ENCODE assay signal across 13 cellular contexts in the genomic region with DNA sequence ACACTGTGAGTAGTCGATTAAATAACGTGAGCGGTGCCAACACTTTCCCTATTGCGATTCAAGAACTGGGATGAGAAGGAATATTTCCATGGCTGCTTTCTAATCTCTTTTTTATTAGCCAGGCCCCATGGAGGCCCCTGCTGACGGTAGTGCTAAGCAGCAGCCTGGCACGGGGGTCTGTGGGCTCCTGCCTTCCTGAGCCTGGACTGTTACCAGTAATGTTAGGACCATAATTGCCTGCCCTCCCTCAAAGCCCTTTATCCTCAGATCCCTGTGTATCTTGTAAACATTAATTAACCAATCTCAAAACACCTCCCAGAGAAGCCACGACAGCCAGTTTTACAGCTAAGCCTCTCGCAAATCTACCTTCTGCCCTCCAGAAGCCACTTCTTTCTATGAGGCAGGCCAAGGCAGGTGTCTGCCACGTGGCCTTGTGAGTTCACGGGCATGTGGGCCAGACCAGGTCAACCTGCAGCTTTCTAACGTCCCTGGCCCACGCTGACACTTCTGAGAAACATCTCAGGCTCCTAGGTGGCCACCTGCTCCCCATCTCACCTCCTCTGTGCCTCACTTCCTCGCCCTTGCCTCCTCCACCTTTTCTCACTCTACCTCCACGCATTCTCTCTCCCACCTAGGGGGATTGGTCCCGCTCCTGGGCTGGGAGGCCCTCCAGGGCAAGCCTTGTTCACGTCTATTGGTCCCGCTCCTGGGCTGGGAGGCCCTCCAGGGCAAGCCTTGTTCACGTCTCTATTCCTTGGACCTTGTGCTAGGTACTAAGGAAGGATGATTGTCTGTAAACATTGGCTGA.
"Had no signal": no experiment of that assay in that cellular context is flagged by ENCODE, and none has a peak within 500 bp of the region (broad histone marks: within the 10 kb centered on the region; RNA-seq: fewer than 3 reads in every experiment).

No MANE protein-coding gene starts in this region.

- H3K36me3 ChIP-seq: brain microvascular endothelial cell, left lung, upper lobe of left lung had no signal

- DNase-seq: activated B cell treated with CpG ODN at 0.5 μM for 24 hours; activated CD4-positive, alpha-beta T cell treated with anti-CD3 and anti-CD28 coated beads, Interleukin-2, amount 10 ng/mL, durations not matched to agents 7 days and 5 days; activated CD8-positive, alpha-beta memory T cell treated with anti-CD3 and anti-CD28 coated beads for 24 hours; activated naive CD4-positive, alpha-beta T cell treated with anti-CD3 and anti-CD28 coated beads, Interleukin-2, amount 50 U/mL, for 16 hours; amniotic stem cell; brain microvascular endothelial cell; left lung; mesenchymal stem cell; small intestine; T-helper 17 cell; upper lobe of left lung had no signal

- H3K9me3 ChIP-seq: left lung, upper lobe of left lung had no signal

- H3K36me3 Mint-ChIP-seq: stimulated activated memory B cell treated with anti-CD40 and anti-IgM and Interleukin-4, amounts not matched to agents 10 μg/mL and 1 μg/mL and 100 μg/mL, for 72 hours had no signal

- H3K27me3 Mint-ChIP-seq: activated CD4-positive, alpha-beta T cell treated with anti-CD3 and anti-CD28 coated beads, Interleukin-2, amount 10 ng/mL, durations not matched to agents 7 days and 5 days had no signal

- H3K4me1 Mint-ChIP-seq: activated B cell treated with CpG ODN at 0.5 μM for 24 hours; activated CD4-positive, alpha-beta T cell treated with anti-CD3 and anti-CD28 coated beads, Interleukin-2, amount 10 ng/mL, durations not matched to agents 7 days and 5 days; stimulated activated memory B cell treated with anti-CD40 and anti-IgM and Interleukin-4, amounts not matched to agents 10 μg/mL and 1 μg/mL and 100 μg/mL, for 72 hours had no signal

- H3K4me1 ChIP-seq: left lung, upper lobe of left lung had no signal

- H3K9me3 Mint-ChIP-seq: activated B cell treated with CpG ODN at 0.5 μM for 24 hours; activated CD4-positive, alpha-beta T cell treated with anti-CD3 and anti-CD28 coated beads, Interleukin-2, amount 10 ng/mL, durations not matched to agents 7 days and 5 days; stimulated activated memory B cell treated with anti-CD40 and anti-IgM and Interleukin-4, amounts not matched to agents 10 μg/mL and 1 μg/mL and 100 μg/mL, for 72 hours had no signal

- H3K27me3 ChIP-seq: left lung, upper lobe of left lung had no signal

- H3K4me3 ChIP-seq: left lung, upper lobe of left lung had no signal

- H3K27ac Mint-ChIP-seq: activated B cell treated with CpG ODN at 0.5 μM for 24 hours; activated CD4-positive, alpha-beta T cell treated with anti-CD3 and anti-CD28 coated beads, Interleukin-2, amount 10 ng/mL, durations not matched to agents 7 days and 5 days; stimulated activated memory B cell treated with anti-CD40 and anti-IgM and Interleukin-4, amounts not matched to agents 10 μg/mL and 1 μg/mL and 100 μg/mL, for 72 hours; T-helper 17 cell had no signal

- FAIRE-seq: small intestine had no signal

- H3K4me3 Mint-ChIP-seq: activated B cell treated with CpG ODN at 0.5 μM for 24 hours; activated CD4-positive, alpha-beta T cell treated with anti-CD3 and anti-CD28 coated beads, Interleukin-2, amount 10 ng/mL, durations not matched to agents 7 days and 5 days; stimulated activated memory B cell treated with anti-CD40 and anti-IgM and Interleukin-4, amounts not matched to agents 10 μg/mL and 1 μg/mL and 100 μg/mL, for 72 hours; T-helper 17 cell had no signal

- ATAC-seq: left lung; stimulated activated memory B cell treated with anti-CD40 and anti-IgM and Interleukin-4, amounts not matched to agents 10 μg/mL and 1 μg/mL and 100 μg/mL, for 72 hours; T-helper 17 cell had no signal

- H3K27ac ChIP-seq: brain microvascular endothelial cell, left lung, parathyroid adenoma, upper lobe of left lung had no signal
